ENCODE assay signal across 1 cellular context in the genomic region with DNA sequence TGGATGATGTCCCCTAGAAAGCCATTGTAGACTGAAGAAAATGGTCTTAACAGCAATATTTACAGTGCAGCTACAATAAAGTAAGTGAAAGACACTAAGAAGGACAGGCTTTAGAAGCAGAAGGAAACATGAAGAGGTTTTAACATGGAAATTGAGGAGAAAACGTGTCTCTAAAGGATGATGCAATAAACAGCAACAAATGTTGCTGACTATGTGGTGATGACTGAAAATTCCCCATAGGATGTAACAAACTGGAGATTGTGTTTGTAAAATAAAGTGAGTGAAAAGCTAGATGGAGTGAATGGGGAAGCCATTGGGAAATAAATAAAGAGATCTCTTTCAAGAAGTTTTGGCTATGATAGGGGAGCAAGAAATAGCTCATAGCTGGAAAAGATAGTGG.
TF ChIP-seq lines count a peak whose summit lies in the region.

No MANE protein-coding gene starts in this region.

TF ChIP-seq in H1, 55 proteins besides CTCF, POLR2A, EP300 and RAD21:
- no peak for TF ChIP-seq JUN (IDR thresholded peaks at IDR 0.05; ENCODE audit: low read depth, low read length)
- peak; percentile 45; the same call in 1 of the 2 replicates for TF ChIP-seq CEBPB (IDR thresholded peaks at IDR 0.05; ENCODE audit: low read depth, low read length)
- no peak for TF ChIP-seq CREB1 (IDR thresholded peaks at IDR 0.05)
